ENCODE assay signal across 1 cellular context in genomic region chr20:34302312-34302722, GRCh38.
TF ChIP-seq lines count a peak whose summit lies in the region.

No MANE protein-coding gene starts in this region.

TF ChIP-seq in HepG2, 621 proteins besides CTCF, POLR2A, EP300 and RAD21 (continued from another document and continues in another):
- TF ChIP-seq ZNF512B (CRISPR knock-in tag; IDR thresholded peaks at IDR 0.05; ENCODE audit: borderline replicate concordance), result no peak
- no peak for TF ChIP-seq JUN (CRISPR knock-in tag; IDR thresholded peaks at IDR 0.05)
- no peak for TF ChIP-seq THRA (CRISPR knock-in tag; IDR thresholded peaks at IDR 0.05; ENCODE audit: borderline replicate concordance)
- TF ChIP-seq ZNF766 (CRISPR knock-in tag; IDR thresholded peaks at IDR 0.05; ENCODE audit: borderline replicate concordance), result no peak
- no peak for TF ChIP-seq ZBTB4 (CRISPR knock-in tag; IDR thresholded peaks at IDR 0.05; ENCODE audit: borderline replicate concordance)
- no peak for TF ChIP-seq ZNF562 (CRISPR knock-in tag; IDR thresholded peaks at IDR 0.05; ENCODE audit: borderline replicate concordance)
- TF ChIP-seq EZH2 (conservative IDR thresholded peaks at IDR 0.05; ENCODE audit: low read depth, low read length), result no peak
- TF ChIP-seq FOSL2 (CRISPR knock-in tag; IDR thresholded peaks at IDR 0.05), result no peak
- TF ChIP-seq ZNF512 (CRISPR knock-in tag; IDR thresholded peaks at IDR 0.05), result 0 out of 2 replicates have a peak, but pooled peaks have one; percentile 7
- TF ChIP-seq NFATC3 (CRISPR knock-in tag; IDR thresholded peaks at IDR 0.05), result peak; percentile 77; the same call in 1 of the 2 replicates
- no peak for TF ChIP-seq RNF2 (conservative IDR thresholded peaks at IDR 0.05; ENCODE audit: low read depth)
- no peak for TF ChIP-seq ZBTB14 (CRISPR knock-in tag; IDR thresholded peaks at IDR 0.05)
- no peak for TF ChIP-seq ZNF558 (CRISPR knock-in tag; IDR thresholded peaks at IDR 0.05; ENCODE audit: borderline replicate concordance)
- peak; percentile 1 for TF ChIP-seq ZNF18 (CRISPR knock-in tag; IDR thresholded peaks at IDR 0.05; ENCODE audit: insufficient replicate concordance)
- TF ChIP-seq ZNF253 (CRISPR knock-in tag; IDR thresholded peaks at IDR 0.05; ENCODE audit: borderline replicate concordance), result no peak
- TF ChIP-seq THAP7 (CRISPR knock-in tag; IDR thresholded peaks at IDR 0.05), result no peak
- no peak for TF ChIP-seq PHF20 (CRISPR knock-in tag; IDR thresholded peaks at IDR 0.05)
- TF ChIP-seq MAFF (IDR thresholded peaks at IDR 0.05; ENCODE audit: low read depth, low read length), result no peak
- no peak for TF ChIP-seq GPBP1L1 (CRISPR knock-in tag; IDR thresholded peaks at IDR 0.05)
- TF ChIP-seq ZNF639 (CRISPR knock-in tag; conservative IDR thresholded peaks at IDR 0.05), result no peak
- TF ChIP-seq GATA4 (IDR thresholded peaks at IDR 0.05; ENCODE audit: borderline replicate concordance, low read depth), result 0 out of 2 replicates have a peak, but pooled peaks have one; percentile 3
- no peak for TF ChIP-seq ELK4 (CRISPR knock-in tag; IDR thresholded peaks at IDR 0.05; ENCODE audit: borderline replicate concordance)
- TF ChIP-seq DNMT3B (CRISPR knock-in tag; conservative IDR thresholded peaks at IDR 0.05), result no peak
- no peak for TF ChIP-seq KLF6 (CRISPR knock-in tag; IDR thresholded peaks at IDR 0.05)
- TF ChIP-seq ZFP36L2 (CRISPR knock-in tag; IDR thresholded peaks at IDR 0.05), result no peak
- TF ChIP-seq ELF4 (CRISPR knock-in tag; IDR thresholded peaks at IDR 0.05; ENCODE audit: borderline replicate concordance), result no peak
- TF ChIP-seq BRF2 (CRISPR knock-in tag; IDR thresholded peaks at IDR 0.05), result no peak
- TF ChIP-seq TRAFD1 (CRISPR knock-in tag; IDR thresholded peaks at IDR 0.05; ENCODE audit: borderline replicate concordance), result 0 out of 2 replicates have a peak, but pooled peaks have one; percentile 4
- no peak; the same call in 1 of the 2 replicates for TF ChIP-seq ZNF510 (CRISPR knock-in tag; IDR thresholded peaks at IDR 0.05; ENCODE audit: low read depth)
- TF ChIP-seq SKI (IDR thresholded peaks at IDR 0.05; ENCODE audit: partially characterized antibody), result no peak
- TF ChIP-seq PAF1 (CRISPR knock-in tag; IDR thresholded peaks at IDR 0.05), result no peak; the same call in 1 of the 2 replicates
- no peak for TF ChIP-seq ZNF576 (CRISPR knock-in tag; IDR thresholded peaks at IDR 0.05)
